Comparison of ENCODE assay signal across 14 cellular contexts in the genomic region with DNA sequence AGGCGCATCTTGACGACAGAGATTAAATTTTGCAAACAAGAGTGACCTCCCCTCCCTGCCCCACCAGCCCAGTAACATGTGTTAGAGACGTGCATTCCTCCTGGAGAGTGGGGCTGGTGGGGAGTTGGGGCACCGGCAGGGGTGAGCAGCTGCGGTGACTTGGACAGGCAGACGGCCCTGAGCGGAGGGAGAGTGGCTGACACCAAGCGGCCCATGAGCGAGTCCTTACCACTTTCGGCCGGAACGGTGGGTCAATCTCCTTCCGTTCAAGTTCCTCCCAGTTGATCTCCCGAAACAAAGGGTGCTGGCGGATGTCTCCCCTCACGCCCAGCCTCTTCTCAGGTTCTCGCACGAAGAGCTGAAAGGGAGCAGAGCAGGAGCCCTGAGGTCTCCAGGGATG.
A peak's percentile ranks its signal among the peaks of the same experiment; 100 is the strongest.
DNase-seq lines count a peak whose midpoint lies in the region; ATAC-seq and TF ChIP-seq lines count a peak whose summit lies in the region.
"Had no signal": no experiment of that assay in that cellular context is flagged by ENCODE, and none has a peak within 500 bp of the region (broad histone marks: within the 10 kb centered on the region; RNA-seq: fewer than 3 reads in every experiment).

No MANE protein-coding gene starts in this region.

- no peaks in the 10 kb centered on the region for H3K27me3 ChIP-seq in CD4-positive, CD25-positive, alpha-beta regulatory T cell (ENCODE audit: control insufficient read depth, insufficient read depth, low read length)

- no peaks in the 10 kb centered on the region for H3K4me1 ChIP-seq in CD4-positive, CD25-positive, alpha-beta regulatory T cell (ENCODE audit: control insufficient read depth, insufficient read depth, low read length, poor library complexity, severe bottlenecking)
- H3K4me1 ChIP-seq: Caco-2, HAP-1 had no signal

- no peak overlapping the region for H3K4me3 ChIP-seq in CD4-positive, CD25-positive, alpha-beta regulatory T cell (ENCODE audit: low read depth, low read length)
- H3K4me3 ChIP-seq: GM23338, HAP-1 had no signal

- no peaks in the 10 kb centered on the region for H3K9me3 ChIP-seq in CD4-positive, CD25-positive, alpha-beta regulatory T cell (ENCODE audit: control insufficient read depth in 2 of 2, low read length in 2 of 2)
- H3K9me3 ChIP-seq: Caco-2, HAP-1 had no signal

- H3K9me3 Mint-ChIP-seq in CD4-positive, CD25-positive, alpha-beta regulatory T cell = no peaks in the 10 kb centered on the region
- H3K9me3 Mint-ChIP-seq in activated T-helper 17 cell treated with anti-CD3 and anti-CD28 coated beads, Interleukin-2, amount 50 U/mL, for 72 hours = no peaks in the 10 kb centered on the region
- no peaks in the 10 kb centered on the region for H3K9me3 Mint-ChIP-seq in osteocyte (ENCODE audit: unreplicated experiment)
- H3K9me3 Mint-ChIP-seq: CD8-positive, alpha-beta T cell; GM23338; HFFc6 had no signal

- H3K27ac Mint-ChIP-seq in CD4-positive, CD25-positive, alpha-beta regulatory T cell = peak overlapping the region in 2 of 3 donors; percentile 6 to 52
- H3K27ac Mint-ChIP-seq in activated T-helper 17 cell treated with anti-CD3 and anti-CD28 coated beads, Interleukin-2, amount 50 U/mL, for 72 hours = peak overlapping the region; percentile 36
- no peak overlapping the region for H3K27ac Mint-ChIP-seq in osteocyte (ENCODE audit: unreplicated experiment)
- H3K27ac Mint-ChIP-seq: CD8-positive, alpha-beta T cell; GM23338; HFFc6 had no signal

- peaks cover 67% of the 10 kb centered on the region for H3K36me3 Mint-ChIP-seq in CD4-positive, CD25-positive, alpha-beta regulatory T cell
- peaks cover 91% of the 10 kb centered on the region for H3K36me3 Mint-ChIP-seq in activated T-helper 17 cell treated with anti-CD3 and anti-CD28 coated beads, Interleukin-2, amount 50 U/mL, for 72 hours (ENCODE audit: low read depth)
- H3K36me3 Mint-ChIP-seq in osteocyte (ENCODE audit: unreplicated experiment) = no peaks in the 10 kb centered on the region

- H3K4me3 Mint-ChIP-seq in CD4-positive, CD25-positive, alpha-beta regulatory T cell = no peak overlapping the region
- H3K4me3 Mint-ChIP-seq in activated T-helper 17 cell treated with anti-CD3 and anti-CD28 coated beads, Interleukin-2, amount 50 U/mL, for 72 hours = no peak overlapping the region
- no peak overlapping the region for H3K4me3 Mint-ChIP-seq in osteocyte (ENCODE audit: unreplicated experiment)
- H3K4me3 Mint-ChIP-seq: CD8-positive, alpha-beta T cell; GM23338; HFFc6 had no signal

- peaks cover 84% of the 10 kb centered on the region for H3K36me3 ChIP-seq in CD4-positive, CD25-positive, alpha-beta regulatory T cell (ENCODE audit: control insufficient read depth, insufficient read depth, low read length)
- H3K36me3 ChIP-seq: HAP-1 had no signal

- no peak for TF ChIP-seq CTCF in osteocyte (IDR thresholded peaks at IDR 0.05)

- peaks cover 0 to 21% (median 11%) of the 10 kb centered on the region in 4 donors for H3K4me1 Mint-ChIP-seq in CD4-positive, CD25-positive, alpha-beta regulatory T cell
- H3K4me1 Mint-ChIP-seq in activated T-helper 17 cell treated with anti-CD3 and anti-CD28 coated beads, Interleukin-2, amount 50 U/mL, for 72 hours = peaks cover 6% of the 10 kb centered on the region
- no peaks in the 10 kb centered on the region for H3K4me1 Mint-ChIP-seq in osteocyte (ENCODE audit: unreplicated experiment)
- H3K4me1 Mint-ChIP-seq: GM23338 had no signal

- H3K27me3 Mint-ChIP-seq in CD4-positive, CD25-positive, alpha-beta regulatory T cell = no peaks in the 10 kb centered on the region
- no peaks in the 10 kb centered on the region for H3K27me3 Mint-ChIP-seq in activated T-helper 17 cell treated with anti-CD3 and anti-CD28 coated beads, Interleukin-2, amount 50 U/mL, for 72 hours
- H3K27me3 Mint-ChIP-seq in osteocyte (ENCODE audit: unreplicated experiment) = peaks cover 19% of the 10 kb centered on the region

- DNase-seq in CD4-positive, CD25-positive, alpha-beta regulatory T cell = no peak
- DNase-seq in osteocyte (ENCODE audit: extremely low spot score, unreplicated experiment) = peak; percentile 81
- DNase-seq in activated T-cell treated with anti-CD3 and anti-CD28 coated beads, Interleukin-2, amount 50 U/mL, for 1 hour = no peak
- no peak for DNase-seq in NCI-H1092 treated with DMSO at 0.1 percent for 48 hours (lab: John Stamatoyannopoulos, UW)
- DNase-seq: C1 segment of cervical spinal cord; CD8-positive, alpha-beta T cell; DMS153; DND-41; HFFc6 had no signal

- no peak for ATAC-seq in CD4-positive, CD25-positive, alpha-beta regulatory T cell (ENCODE audit: low read depth in 2 of 2)
- no peak for ATAC-seq in activated T-helper 17 cell treated with anti-CD3 and anti-CD28 coated beads, Interleukin-2, amount 50 U/mL, for 72 hours (replicated peaks)
- ATAC-seq in GM18873 (IDR thresholded peaks at IDR 0.05; ENCODE audit: low FRiP score, unreplicated experiment) = no peak
- ATAC-seq: CD8-positive, alpha-beta T cell; GM23338 had no signal

- H3K27ac ChIP-seq in CD4-positive, CD25-positive, alpha-beta regulatory T cell (ENCODE audit: insufficient read depth, low read length, poor library complexity, severe bottlenecking) = no peak overlapping the region
